ENCODE assay signal across 12 cellular contexts in the genomic region with DNA sequence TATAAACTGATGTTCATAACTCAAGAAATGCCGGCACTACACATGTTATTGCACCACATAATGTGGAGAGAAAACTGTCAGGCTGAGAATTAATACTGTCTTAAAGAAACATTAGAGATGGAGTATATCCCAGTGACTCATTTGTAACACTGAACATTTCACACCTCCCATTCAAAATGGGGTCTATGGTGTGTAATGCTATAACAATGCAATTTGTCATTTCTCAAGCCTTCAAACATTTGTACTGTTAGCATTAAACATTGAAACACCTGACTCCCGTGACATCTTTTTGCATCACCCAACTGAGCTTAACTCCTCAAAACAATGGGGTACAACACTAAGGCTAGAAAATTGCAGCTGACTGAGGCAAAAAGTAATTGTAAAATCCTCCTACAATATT.
DNase-seq lines count a peak whose midpoint lies in the region; ATAC-seq, FAIRE-seq and TF ChIP-seq lines count a peak whose summit lies in the region.
"Had no signal": no experiment of that assay in that cellular context is flagged by ENCODE, and none has a peak within 500 bp of the region (broad histone marks: within the 10 kb centered on the region; RNA-seq: fewer than 3 reads in every experiment).

No MANE protein-coding gene starts in this region.

- no peak overlapping the region for H3K4me3 Mint-ChIP-seq in naive thymus-derived CD4-positive, alpha-beta T cell
- H3K4me3 Mint-ChIP-seq: activated CD4-positive, alpha-beta T cell treated with anti-CD3 and anti-CD28 coated beads, Interleukin-2, amount 10 ng/mL, durations not matched to agents 24 days and 14 days; effector memory CD8-positive, alpha-beta T cell had no signal

- POLR2A ChIA-PET in naive thymus-derived CD4-positive, alpha-beta T cell (lab: Charles Lee) = no interaction called here

- peaks cover 0 to under 1% (median 0%) of the 10 kb centered on the region in 5 donors for H3K27me3 Mint-ChIP-seq in naive thymus-derived CD4-positive, alpha-beta T cell
- H3K27me3 Mint-ChIP-seq: activated CD4-positive, alpha-beta T cell treated with anti-CD3 and anti-CD28 coated beads, Interleukin-2, amount 10 ng/mL, durations not matched to agents 24 days and 14 days; effector memory CD8-positive, alpha-beta T cell had no signal

- intact Hi-C loops in naive thymus-derived CD4-positive, alpha-beta T cell (cut with micrococcal nuclease) = no loop called here

- H3K27ac Mint-ChIP-seq in naive thymus-derived CD4-positive, alpha-beta T cell = no peak overlapping the region
- H3K27ac Mint-ChIP-seq: activated CD4-positive, alpha-beta T cell treated with anti-CD3 and anti-CD28 coated beads, Interleukin-2, amount 10 ng/mL, durations not matched to agents 24 days and 14 days; effector memory CD8-positive, alpha-beta T cell had no signal

- no peaks in the 10 kb centered on the region for H3K4me1 Mint-ChIP-seq in naive thymus-derived CD4-positive, alpha-beta T cell
- H3K4me1 Mint-ChIP-seq: activated CD4-positive, alpha-beta T cell treated with anti-CD3 and anti-CD28 coated beads, Interleukin-2, amount 10 ng/mL, durations not matched to agents 24 days and 14 days had no signal

- peak; percentile 65 for DNase-seq in HT1080 (ENCODE audit: low read depth)
- DNase-seq in choroid plexus epithelial cell (ENCODE audit: low read depth) = peak; percentile 73
- DNase-seq in kidney tubule cell (ENCODE audit: low spot score) = peak; percentile 84
- no peak for DNase-seq in naive thymus-derived CD4-positive, alpha-beta T cell
- DNase-seq in urothelium cell line (ENCODE audit: low spot score) = no peak
- DNase-seq in T-helper 2 cell = no peak
- DNase-seq: activated CD4-positive, alpha-beta T cell treated with anti-CD3 and anti-CD28 coated beads, Interleukin-2, amount 10 ng/mL, durations not matched to agents 24 days and 14 days; effector memory CD8-positive, alpha-beta T cell; occipital lobe had no signal

- no peak overlapping the region for H3K4me3 ChIP-seq in ACC112 (ENCODE audit: low read depth, low read length)
- H3K4me3 ChIP-seq in choroid plexus epithelial cell (ENCODE audit: low read depth, low read length) = no peak overlapping the region
- H3K4me3 ChIP-seq in naive thymus-derived CD4-positive, alpha-beta T cell (ENCODE audit: low read length) = no peak overlapping the region
- H3K4me3 ChIP-seq: thoracic aorta had no signal

- H3K9me3 ChIP-seq in naive thymus-derived CD4-positive, alpha-beta T cell (ENCODE audit: control insufficient read depth in 2 of 3, low read length in 3 of 3) = no peaks in the 10 kb centered on the region
- H3K9me3 ChIP-seq: thoracic aorta had no signal

- H3K36me3 Mint-ChIP-seq in naive thymus-derived CD4-positive, alpha-beta T cell = peaks cover 0 to 6% (median 0%) of the 10 kb centered on the region in 5 donors

- FAIRE-seq in urothelium cell line (lab: Jason Lieb, UNC) = no peak

- ATAC-seq in naive thymus-derived CD4-positive, alpha-beta T cell = no peak
- ATAC-seq in GM21515 (IDR thresholded peaks at IDR 0.05; ENCODE audit: unreplicated experiment) = no peak
- ATAC-seq: effector memory CD8-positive, alpha-beta T cell had no signal

- TF ChIP-seq CTCF in choroid plexus epithelial cell (conservative IDR thresholded peaks at IDR 0.05; ENCODE audit: low read depth, low read length) = no peak

- H3K36me3 ChIP-seq in ACC112 (ENCODE audit: insufficient read depth, low read length) = peaks cover 38% of the 10 kb centered on the region
- no peaks in the 10 kb centered on the region for H3K36me3 ChIP-seq in naive thymus-derived CD4-positive, alpha-beta T cell (ENCODE audit: control insufficient read depth in 2 of 3, insufficient read depth in 3 of 3, low read length in 3 of 3)

- CTCF ChIA-PET in naive thymus-derived CD4-positive, alpha-beta T cell (lab: Charles Lee) = no interaction called here

- H3K79me2 ChIP-seq in ACC112 (ENCODE audit: control insufficient read depth, insufficient read depth, low read length, unreplicated experiment) = no peaks in the 10 kb centered on the region

- H2AFZ ChIP-seq in ACC112 (ENCODE audit: low read length, unreplicated experiment) = no peak overlapping the region

- H3K27me3 ChIP-seq in ACC112 (ENCODE audit: insufficient read depth, low read length) = no peaks in the 10 kb centered on the region
- no peaks in the 10 kb centered on the region for H3K27me3 ChIP-seq in naive thymus-derived CD4-positive, alpha-beta T cell (ENCODE audit: control insufficient read depth in 2 of 2, insufficient read depth in 2 of 2, low read length in 2 of 2)

- peak overlapping the region; percentile 70 for H3K27ac ChIP-seq in ACC112 (ENCODE audit: low read depth, low read length)
- no peak overlapping the region for H3K27ac ChIP-seq in naive thymus-derived CD4-positive, alpha-beta T cell (ENCODE audit: low read depth, low read length)
- H3K27ac ChIP-seq: thoracic aorta had no signal

- H3K4me1 ChIP-seq in ACC112 (ENCODE audit: control insufficient read depth, insufficient read depth, low read length, unreplicated experiment) = peaks cover 16% of the 10 kb centered on the region
- H3K4me1 ChIP-seq in naive thymus-derived CD4-positive, alpha-beta T cell (ENCODE audit: control insufficient read depth in 2 of 2, insufficient read depth in 2 of 2, low read length in 2 of 2) = no peaks in the 10 kb centered on the region

- no peaks in the 10 kb centered on the region for H3K9me3 Mint-ChIP-seq in naive thymus-derived CD4-positive, alpha-beta T cell
- H3K9me3 Mint-ChIP-seq: activated CD4-positive, alpha-beta T cell treated with anti-CD3 and anti-CD28 coated beads, Interleukin-2, amount 10 ng/mL, durations not matched to agents 24 days and 14 days; effector memory CD8-positive, alpha-beta T cell had no signal

Comparison
In these comparisons a context has a peak if more than half of its experiments do, and no peak if none do; other contexts are left out.
1. DNase-seq: peak in HT1080 (single experiment), choroid plexus epithelial cell (single experiment) and kidney tubule cell (single experiment); none in naive thymus-derived CD4-positive, alpha-beta T cell (0 of 9), urothelium cell line (single experiment) and T-helper 2 cell (0 of 5).